ENCODE assay signal across 8 cellular contexts in genomic region chr1:26321315-26322041, GRCh38. TPM values are rescaled to one million over a fixed set of nuclear protein-coding genes. Genes with fewer than 3 reads are reported as not detected.
DNase-seq lines count a peak whose midpoint lies in the region; ATAC-seq and TF ChIP-seq lines count a peak whose summit lies in the region.

No MANE protein-coding gene starts in this region.

- peak overlapping the region; percentile 96 for H3K27ac Mint-ChIP-seq in activated CD4-positive, alpha-beta T cell treated with anti-CD3 and anti-CD28 coated beads for 36 hours

- ATAC-seq in HG02970 (IDR thresholded peaks at IDR 0.05; ENCODE audit: low FRiP score, unreplicated experiment) (peak; percentile 37), left lung (peak; percentile 96), GM18861 (IDR thresholded peaks at IDR 0.05; ENCODE audit: unreplicated experiment) (no peak)
- ATAC-seq in activated CD4-positive, alpha-beta T cell treated with anti-CD3 and anti-CD28 coated beads for 36 hours, result peak; percentile 62

- peak overlapping the region; percentile 59 for H3K4me3 Mint-ChIP-seq in activated CD4-positive, alpha-beta T cell treated with anti-CD3 and anti-CD28 coated beads for 36 hours

- no peaks in the 10 kb centered on the region for H3K9me3 Mint-ChIP-seq in activated CD4-positive, alpha-beta T cell treated with anti-CD3 and anti-CD28 coated beads for 36 hours (ENCODE audit: low read depth)

- peaks cover 0 to 5% of the 10 kb centered on the region in 2 donors for H3K27me3 ChIP-seq in left lung

- peaks cover 0 to 7% of the 10 kb centered on the region in 2 donors for H3K36me3 ChIP-seq in left lung

- H3K27me3 Mint-ChIP-seq in activated CD4-positive, alpha-beta T cell treated with anti-CD3 and anti-CD28 coated beads for 36 hours, result no peaks in the 10 kb centered on the region

- peaks cover 51% of the 10 kb centered on the region for H3K4me1 Mint-ChIP-seq in activated CD4-positive, alpha-beta T cell treated with anti-CD3 and anti-CD28 coated beads for 36 hours

- peak; percentile 93 for DNase-seq in ELF-1 (ENCODE audit: low read depth, low spot score)
- DNase-seq in NCI-H526 (lab: John Stamatoyannopoulos, UW), result peak; percentile 58 to 85
- peak; percentile 97 for DNase-seq in activated CD4-positive, alpha-beta T cell treated with anti-CD3 and anti-CD28 coated beads for 36 hours
- DNase-seq in cerebellum (ENCODE audit: low spot score), result peak; percentile 83
- peak; percentile 91 to 95 for DNase-seq in left lung
- peak; percentile 98 to 99 for DNase-seq in stimulated activated CD4-positive, alpha-beta T cell treated with anti-CD3 and anti-CD28 coated beads, Interleukin-2, amount 100 ng/mL, for 48 hours

- H3K36me3 Mint-ChIP-seq in activated CD4-positive, alpha-beta T cell treated with anti-CD3 and anti-CD28 coated beads for 36 hours (ENCODE audit: low read depth), result peaks cover 31% of the 10 kb centered on the region

- no peak overlapping the region for H3K27ac ChIP-seq in left lung

- intact Hi-C loops in activated CD4-positive, alpha-beta T cell treated with anti-CD3 and anti-CD28 coated beads for 36 hours (cut with DNase I, micrococcal nuclease), result loop anchor here (1.0 to 5.0 kb wide), 14 partner anchors 15 to 217 kb away; partner anchors contain the start of genes CEP85 (in 1 of the 2), UBXN11 (in 1 of the 2) and ZNF593 (in 1 of the 2)
- intact Hi-C loops in left lung (cut with DNase I), result loop anchor here in 1 of 2 donors (5.0 kb wide), 1 partner anchor 39 kb away; the partner anchor contains the start of gene SH3BGRL3

- H3K4me3 ChIP-seq in left lung, result no peak overlapping the region

- CTCF ChIA-PET in activated CD4-positive, alpha-beta T cell treated with anti-CD3 and anti-CD28 coated beads for 36 hours (lab: Charles Lee), result interaction anchor here (0.6 to 12.7 kb wide), 28 partner anchors 12 to 504 kb away, joined by 3 to 399 read pairs (median 4); partner anchors contain the start of genes CATSPER4, CEP85, SH3BGRL3 and UBXN11

- peaks cover 0 to 56% of the 10 kb centered on the region in 2 donors for H3K4me1 ChIP-seq in left lung

- TF ChIP-seq CTCF in left lung (IDR thresholded peaks at IDR 0.05), result peak; percentile 86 to 95

- H3K9me3 ChIP-seq in left lung, result no peaks in the 10 kb centered on the region

- POLR2A ChIA-PET in activated CD4-positive, alpha-beta T cell treated with anti-CD3 and anti-CD28 coated beads for 36 hours (lab: Charles Lee), result interaction anchor here (1.0 to 1.3 kb wide), 2 partner anchors 37 to 39 kb away, joined by 3 to 8 read pairs; no protein-coding TSS in a partner anchor

RNA-seq across cellular contexts. Expression of gene CD52, which starts 3.7 kb away (rescaled TPM):
- total RNA-seq in activated CD4-positive, alpha-beta T cell treated with anti-CD3 and anti-CD28 coated beads for 36 hours, result 100 to 1,000 TPM; 216 to 217 TPM
- total RNA-seq in cerebellum (not detected), left lung (100 to 1,000 TPM in 1 of 2 donors, 10 to 100 TPM in 1; 96.7 to 170 TPM)

RNA-seq across cellular contexts. Expression of gene UBXN11, which starts 15.0 kb away (rescaled TPM):
- total RNA-seq in activated CD4-positive, alpha-beta T cell treated with anti-CD3 and anti-CD28 coated beads for 36 hours, result 10 to 100 TPM; 19.4 to 22.2 TPM
- 10.2 TPM for total RNA-seq in cerebellum
- total RNA-seq in left lung, result 10 to 100 TPM; 24.0 to 43.1 TPM

RNA-seq across cellular contexts. Expression of gene CRYBG2, which starts 32.5 kb away (rescaled TPM):
- 1 to 10 TPM; 1.5 to 1.6 TPM for total RNA-seq in activated CD4-positive, alpha-beta T cell treated with anti-CD3 and anti-CD28 coated beads for 36 hours
- total RNA-seq in cerebellum (1.7 TPM), left lung (1 to 10 TPM; 2.0 to 7.6 TPM)

RNA-seq across cellular contexts. Expression of gene SH3BGRL3, which starts 41.6 kb away (rescaled TPM):
- 100 to 1,000 TPM; 267 to 381 TPM for total RNA-seq in activated CD4-positive, alpha-beta T cell treated with anti-CD3 and anti-CD28 coated beads for 36 hours
- total RNA-seq in cerebellum, result 13.9 TPM
- total RNA-seq in left lung, result 100 to 1,000 TPM; 210 to 347 TPM

RNA-seq across cellular contexts. Expression of gene ZNF683, which starts 51.1 kb away (rescaled TPM):
- not detected for total RNA-seq in activated CD4-positive, alpha-beta T cell treated with anti-CD3 and anti-CD28 coated beads for 36 hours
- not detected for total RNA-seq in cerebellum
- under 1 TPM; 0.47 to 0.86 TPM for total RNA-seq in left lung

Comparison
In these comparisons a context has a peak if more than half of its experiments do, and no peak if none do; other contexts are left out.
1. RNA of gene CD52, which starts 3.7 kb away (total RNA-seq): 216 to 217 TPM in activated CD4-positive, alpha-beta T cell treated with anti-CD3 and anti-CD28 coated beads for 36 hours and 96.7 to 170 TPM in left lung; not detected in cerebellum (single experiment); every median in the first group is over 10 times any median in the second.
2. Peak in every context shown above with its lines, with median percentiles within 50 percentile points of each other: DNase-seq.